Comparison of ENCODE assay signal across 17 cellular contexts in the genomic region with DNA sequence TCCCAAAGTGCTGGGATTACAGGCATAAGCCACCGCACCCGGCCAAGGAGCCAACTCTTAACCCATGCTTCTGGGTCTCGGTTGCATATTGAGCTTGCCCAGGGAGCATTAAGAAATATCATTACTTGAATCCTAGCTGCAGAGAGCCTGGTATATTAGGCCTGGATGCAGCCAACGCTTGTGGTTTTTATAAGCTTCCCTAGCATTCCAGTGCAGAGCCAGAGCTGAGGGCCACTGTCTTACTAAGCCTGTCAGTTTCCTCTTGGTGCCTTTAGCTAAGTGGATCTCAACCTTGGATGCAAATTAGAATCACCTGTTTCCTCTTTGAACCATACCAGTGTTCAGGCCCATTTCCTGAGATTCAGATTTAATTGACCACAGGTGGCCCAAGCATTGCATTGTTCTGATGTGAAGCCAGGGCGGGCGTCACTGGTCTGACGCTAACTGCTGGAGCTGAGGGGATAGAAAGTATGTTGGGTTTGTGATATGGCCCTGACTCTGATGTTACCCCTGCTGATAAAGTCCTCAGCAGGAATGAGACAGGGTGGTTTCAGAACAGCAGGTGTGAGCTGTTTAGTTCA.
DNase-seq lines count a peak whose midpoint lies in the region; ATAC-seq lines count a peak whose summit lies in the region.
"Had no signal": no experiment of that assay in that cellular context is flagged by ENCODE, and none has a peak within 500 bp of the region (broad histone marks: within the 10 kb centered on the region; RNA-seq: fewer than 3 reads in every experiment).

No MANE protein-coding gene starts in this region.

- no peak overlapping the region for H3K4me3 ChIP-seq in GM23248
- H3K4me3 ChIP-seq: BLaER1, esophagus squamous epithelium, K562, neural progenitor cell, vagina had no signal

- H3K9ac ChIP-seq in GM23248 = no peak overlapping the region
- H3K9ac ChIP-seq: BLaER1, neural progenitor cell had no signal

- H3K27me3 ChIP-seq in GM23248 (replicated peaks; ENCODE audit: insufficient read depth) (peaks cover 6% of the 10 kb centered on the region; the same call in 1 of the 2 replicates), layer of hippocampus (ENCODE audit: control insufficient read depth, insufficient read depth, low read length) (no peaks in the 10 kb centered on the region)
- H3K27me3 ChIP-seq: BLaER1, esophagus squamous epithelium, neural progenitor cell, vagina had no signal

- no peaks in the 10 kb centered on the region for H4K20me1 ChIP-seq in GM23248 (ENCODE audit: insufficient read depth)
- H4K20me1 ChIP-seq: BLaER1 had no signal

- 27 to 32% methylated on average over 7 of the region's 7 CpGs for WGBS in GM23248 (ENCODE audit: low coverage in 1 of 2, low lambda C conversion rate in 2 of 2, missing lambda C conversion rate in 2 of 2), 2 experiments

- H3K4me2 ChIP-seq in GM23248 (ENCODE audit: unreplicated experiment) = no peak overlapping the region
- H3K4me2 ChIP-seq: BLaER1, neural progenitor cell had no signal

- H3K36me3 ChIP-seq in GM23248 (ENCODE audit: low read depth) = no peaks in the 10 kb centered on the region
- H3K36me3 ChIP-seq: BLaER1, esophagus squamous epithelium, neural progenitor cell, vagina had no signal

- H3K9me3 ChIP-seq in GM23248 (ENCODE audit: low read depth) = no peaks in the 10 kb centered on the region
- H3K9me3 ChIP-seq: BLaER1, esophagus squamous epithelium, vagina had no signal

- in situ Hi-C loops in GM23248 (cut with MboI) = no loop called here

- H3F3A ChIP-seq in GM23248 (ENCODE audit: insufficient read depth) = no peaks in the 10 kb centered on the region

- no peaks in the 10 kb centered on the region for H3K79me2 ChIP-seq in GM23248 (ENCODE audit: insufficient read depth)

- ATAC-seq in GM18519 (IDR thresholded peaks at IDR 0.05; ENCODE audit: low FRiP score, unreplicated experiment) = no peak
- ATAC-seq: K562, T-cell had no signal

- DNase-seq in GM23248 (peak; percentile 4), NCI-H2107 treated with DMSO at 0.1 percent for 48 hours (lab: John Stamatoyannopoulos, UW; ENCODE audit: unreplicated experiment) (peak; percentile 67), astrocyte of the hippocampus (ENCODE audit: low read depth, low spot score) (peak; percentile 23), GM19240 (ENCODE audit: insufficient read length, low spot score) (no peak), NCI-H526 treated with DMSO at 0.1 percent for 48 hours (lab: John Stamatoyannopoulos, UW) (no peak)
- DNase-seq in activated CD4-positive, alpha-beta T cell treated with anti-CD3 and anti-CD28 coated beads, Interleukin-2, amount 50 U/mL, for 48 hours = no peak
- DNase-seq: activated CD8-positive, alpha-beta memory T cell treated with anti-CD3 and anti-CD28 coated beads, Interleukin-2, amount 50 U/mL, for 48 hours; esophagus squamous epithelium; NCI-H2171; stimulated activated naive CD4-positive, alpha-beta T cell; T-cell had no signal

- H2AFZ ChIP-seq in GM23248 = no peak overlapping the region
- H2AFZ ChIP-seq: neural progenitor cell had no signal

- no peak overlapping the region for H3K27ac ChIP-seq in GM23248
- peak overlapping the region; percentile 35 for H3K27ac ChIP-seq in layer of hippocampus (ENCODE audit: low read depth, low read length)
- H3K27ac ChIP-seq: BLaER1, esophagus squamous epithelium, neural progenitor cell, vagina had no signal

- H3K4me1 ChIP-seq in GM23248 (ENCODE audit: insufficient read depth) = no peaks in the 10 kb centered on the region
- H3K4me1 ChIP-seq: BLaER1, esophagus squamous epithelium, neural progenitor cell, vagina had no signal

- no peaks in the 10 kb centered on the region for H3K9me2 ChIP-seq in GM23248 (ENCODE audit: insufficient read depth)

Comparison
In these comparisons a context has a peak if more than half of its experiments do, and no peak if none do; other contexts are left out.
1. DNase-seq: peak in GM23248 (single experiment), NCI-H2107 treated with DMSO at 0.1 percent for 48 hours (single experiment) and astrocyte of the hippocampus (single experiment); none in GM19240 (single experiment), NCI-H526 treated with DMSO at 0.1 percent for 48 hours (single experiment) and activated CD4-positive, alpha-beta T cell treated with anti-CD3 and anti-CD28 coated beads, Interleukin-2, amount 50 U/mL, for 48 hours (0 of 2).